ENCODE assay signal across 7 cellular contexts in the genomic region with DNA sequence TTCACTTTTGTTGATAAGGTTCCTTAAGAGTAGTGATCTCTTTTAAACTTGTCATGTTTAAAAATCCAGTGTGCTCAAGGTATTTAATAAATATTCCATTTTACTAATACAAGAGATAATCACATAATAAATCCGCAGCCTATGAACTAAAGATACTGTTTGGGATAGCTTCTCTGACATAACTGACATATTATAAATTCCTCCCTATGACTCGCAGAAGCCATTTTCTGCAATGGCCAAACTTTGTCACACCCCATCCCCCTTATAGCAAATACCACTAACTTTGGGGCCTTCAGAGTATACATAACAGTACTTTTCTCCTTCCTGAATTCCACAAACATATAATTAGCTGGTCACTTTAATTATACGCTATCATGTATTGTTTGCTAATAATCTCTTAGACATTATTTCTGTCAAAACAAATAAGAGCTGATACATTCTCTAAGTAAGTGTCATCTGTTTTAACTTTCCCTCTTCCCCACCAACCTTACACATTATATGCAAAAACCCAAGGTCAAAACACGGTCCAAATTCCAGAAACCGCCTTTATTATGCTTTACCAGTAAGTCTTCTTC. TPM values are rescaled to one million over a fixed set of nuclear protein-coding genes. Genes with fewer than 3 reads are reported as not detected.
DNase-seq lines count a peak whose midpoint lies in the region; ATAC-seq, FAIRE-seq and TF ChIP-seq lines count a peak whose summit lies in the region.

No MANE protein-coding gene starts in this region.

- H3K4me3 ChIP-seq in PC-3 (ENCODE audit: low read length) (peak overlapping the region; percentile 78), prostate gland (peak overlapping the region; percentile 76 to 93)

- H4K20me1 ChIP-seq in PC-3 (ENCODE audit: low read length) = no peaks in the 10 kb centered on the region

- H3K27me3 ChIP-seq in PC-3 (ENCODE audit: low read length) = no peaks in the 10 kb centered on the region
- no peaks in the 10 kb centered on the region for H3K27me3 ChIP-seq in prostate gland (replicated peaks; ENCODE audit: insufficient read depth)

- no peaks in the 10 kb centered on the region for H3K9me2 ChIP-seq in PC-3 (replicated peaks; ENCODE audit: low read length)

- POLR2A ChIA-PET in PC-3 (lab: Charles Lee; ENCODE audit: unreplicated experiment) = no interaction called here

- no peak overlapping the region for H2AFZ ChIP-seq in PC-3 (ENCODE audit: low read length)

- H3K36me3 ChIP-seq in PC-3 (ENCODE audit: low read depth, low read length) (no peaks in the 10 kb centered on the region), prostate gland (no peaks in the 10 kb centered on the region)

- FAIRE-seq in GM12891 (lab: Jason Lieb, UNC) = no peak

- ATAC-seq in PC-3 (no peak), GM18511 (IDR thresholded peaks at IDR 0.05; ENCODE audit: unreplicated experiment) (no peak), HG03442 (IDR thresholded peaks at IDR 0.05; ENCODE audit: unreplicated experiment) (no peak)

- H3K4me1 ChIP-seq in PC-3 (ENCODE audit: insufficient read depth, low read length) (peaks cover 15% of the 10 kb centered on the region), prostate gland (replicated peaks) (no peaks in the 10 kb centered on the region)

- intact Hi-C loops in PC-3 (cut with micrococcal nuclease) (loop anchor here (1.0 to 10.0 kb wide), 4 partner anchors 75 to 440 kb away; a partner anchor contains a TSS), prostate gland (cut with DNase I) (loop anchor here (5.0 to 10.0 kb wide), 4 partner anchors 35 to 375 kb away; a partner anchor contains a TSS)

- H3F3A ChIP-seq in PC-3 (ENCODE audit: low read length, unreplicated experiment) = no peaks in the 10 kb centered on the region

- DNase-seq in GM12891 (ENCODE audit: insufficient read length, low spot score) (peak; percentile 8), PC-3 (peak; percentile 50), erythroblast (lab: John Stamatoyannopoulos, UW) (peak; percentile 56 to 68), prostate gland (ENCODE audit: low spot score) (no peak), DMS79 treated with DMSO at 0.1 percent for 48 hours (lab: John Stamatoyannopoulos, UW) (no peak)

- peak overlapping the region; percentile 89 for H3K9ac ChIP-seq in PC-3 (ENCODE audit: low read length)

- H3K9me3 ChIP-seq in PC-3 (ENCODE audit: low read length) (no peaks in the 10 kb centered on the region), prostate gland (no peaks in the 10 kb centered on the region)

- H3K27ac ChIP-seq in PC-3 (ENCODE audit: low read length) (no peak overlapping the region), prostate gland (peak overlapping the region in 1 of 2 donors; percentile 96)

- no peak for TF ChIP-seq POLR2A in GM12891 (IDR thresholded peaks at IDR 0.05; ENCODE audit: low read depth, low read length)
- no peak for TF ChIP-seq POLR2A in erythroblast (IDR thresholded peaks at IDR 0.05; ENCODE audit: low read length)
- no peak for TF ChIP-seq POLR2A in prostate gland (IDR thresholded peaks at IDR 0.05)

- peaks cover 26% of the 10 kb centered on the region for H3K79me2 ChIP-seq in PC-3 (ENCODE audit: low read length)

- peak overlapping the region; percentile 82 for H3K4me2 ChIP-seq in PC-3 (ENCODE audit: low read length)

- 51% methylated on average over 5 of the region's 5 CpGs for WGBS in prostate gland

- CTCF ChIA-PET in PC-3 (lab: Charles Lee) = interaction anchor here (0.7 kb wide), 1 partner anchor 85 kb away, joined by 4 read pairs; no protein-coding TSS in a partner anchor

- TSS peak; percentile 49 for BruUV-seq in PC-3 (replicated peaks; lab: Mats Ljungman, UMichigan)

- TF ChIP-seq CTCF in PC-3 (conservative IDR thresholded peaks at IDR 0.05; ENCODE audit: low read depth, low read length) (no peak), prostate gland (IDR thresholded peaks at IDR 0.05) (no peak)

TF ChIP-seq in GM12891, 5 proteins besides CTCF, POLR2A, EP300 and RAD21:
- TF ChIP-seq POU2F2 (IDR thresholded peaks at IDR 0.05; ENCODE audit: low read depth, low read length) (no peak), TAF1 (IDR thresholded peaks at IDR 0.05; ENCODE audit: low read depth, low read length) (no peak), SPI1 (IDR thresholded peaks at IDR 0.05; ENCODE audit: low read depth, low read length) (no peak), PAX5 (IDR thresholded peaks at IDR 0.05; ENCODE audit: insufficient read depth, low read length, severe bottlenecking) (no peak), POLR2AphosphoS5 (IDR thresholded peaks at IDR 0.05; ENCODE audit: low read depth, low read length) (no peak)

RNA-seq across cellular contexts. Expression of a gene that starts 1.1 kb away (rescaled TPM):
- polyA plus RNA-seq in GM12891 (2012; ENCODE audit: low read depth, missing spikeins) = 7.0 TPM
- 10.0 and 16.1 TPM in 2 replicates for total RNA-seq in PC-3 (2014; rRNA removed)
- total RNA-seq in prostate gland = 10 to 100 TPM; 11.8 to 14.9 TPM

RNA-seq across cellular contexts. Expression of a gene that starts 32.4 kb away (rescaled TPM):
- 2.8 TPM for polyA plus RNA-seq in GM12891 (2012; ENCODE audit: low read depth, missing spikeins)
- 9.8 and 16.3 TPM in 2 replicates for total RNA-seq in PC-3 (2014; rRNA removed)
- 1 to 10 TPM; 1.5 to 4.5 TPM for total RNA-seq in prostate gland

Comparison
In these comparisons a context has a peak if more than half of its experiments do, and no peak if none do; other contexts are left out.
1. DNase-seq: peak in GM12891 (single experiment), PC-3 (single experiment) and erythroblast (2 of 2); none in prostate gland (single experiment) and DMS79 treated with DMSO at 0.1 percent for 48 hours (single experiment).